In the genomic region with DNA sequence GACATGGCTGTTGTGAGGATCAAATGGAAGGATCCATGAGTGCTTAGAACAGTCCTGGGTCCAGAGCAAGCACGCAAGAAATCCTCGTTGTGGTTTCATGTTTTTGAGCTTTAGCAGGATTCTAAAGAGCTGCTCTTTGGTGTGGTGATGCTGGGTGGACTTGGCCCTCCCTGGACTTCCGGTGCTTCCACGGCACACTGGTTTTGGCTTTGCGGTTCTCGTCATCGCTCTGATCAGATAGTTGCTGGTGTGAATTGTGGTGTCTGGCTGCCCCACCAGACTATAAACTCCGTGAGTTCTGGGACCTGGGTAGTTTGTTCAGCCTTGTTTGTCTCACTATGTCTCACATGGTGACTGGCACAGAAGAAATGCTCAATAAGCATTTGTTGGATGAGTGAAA, we compare ENCODE assay signal across 27 cellular contexts. TPM values are rescaled to one million over a fixed set of nuclear protein-coding genes. Genes with fewer than 3 reads are reported as not detected.
A peak's percentile ranks its signal among the peaks of the same experiment; 100 is the strongest.
DNase-seq lines count a peak whose midpoint lies in the region; ATAC-seq and FAIRE-seq lines count a peak whose summit lies in the region.
"Had no signal": no experiment of that assay in that cellular context is flagged by ENCODE, and none has a peak within 500 bp of the region (broad histone marks: within the 10 kb centered on the region; RNA-seq: fewer than 3 reads in every experiment).

No MANE protein-coding gene starts in this region.

- peak overlapping the region; percentile 16 to 30 for H3K9ac ChIP-seq in duodenal mucosa (ENCODE audit: low read depth in 1 of 2, low read length in 2 of 2)

- ATAC-seq in HG02798 (IDR thresholded peaks at IDR 0.05; ENCODE audit: poor library complexity, unreplicated experiment), result no peak
- ATAC-seq: GM12878 had no signal

- H3K27ac ChIP-seq in duodenal mucosa (ENCODE audit: low read depth, low read length) (no peak overlapping the region), small intestine (ENCODE audit: low read depth in 1 of 2, low read length in 1 of 2) (no peak overlapping the region)
- H3K27ac ChIP-seq: PC-9, RWPE1 had no signal

- H3K9me3 ChIP-seq in duodenal mucosa (ENCODE audit: control insufficient read depth in 1 of 2, low read length in 2 of 2) (no peaks in the 10 kb centered on the region), small intestine (ENCODE audit: control insufficient read depth, low read depth) (no peaks in the 10 kb centered on the region)
- H3K9me3 ChIP-seq: HAP-1 had no signal

- H3K4me3 ChIP-seq in duodenal mucosa (ENCODE audit: low read depth in 1 of 2, low read length in 2 of 2) (peak overlapping the region; percentile 42 to 55), small intestine (ENCODE audit: low read depth in 1 of 2, low read length in 2 of 2) (peak overlapping the region in 1 of 2 donors; percentile 20)
- H3K4me3 ChIP-seq: GM12878, HAP-1, PC-9 had no signal

- H3K27me3 ChIP-seq in duodenal mucosa (ENCODE audit: control insufficient read depth in 1 of 2, insufficient read depth in 2 of 2, low read length in 2 of 2) (no peaks in the 10 kb centered on the region), small intestine (ENCODE audit: control insufficient read depth in 2 of 2, insufficient read depth in 2 of 2, low read length in 2 of 2) (no peaks in the 10 kb centered on the region)

- DNase-seq in HK-2 (ENCODE audit: unreplicated experiment), result peak; percentile 5
- peak; percentile 7 for DNase-seq in RPMI7951 (ENCODE audit: low read depth)
- peak; percentile 60 for DNase-seq in small intestine
- no peak for DNase-seq in anterior cingulate cortex (lab: John Stamatoyannopoulos, UW)
- no peak for DNase-seq in activated naive CD4-positive, alpha-beta T cell (lab: John Stamatoyannopoulos, UW)
- DNase-seq: C1 segment of cervical spinal cord; CD4-positive, alpha-beta memory T cell; COR-L47; GOT3; Kasumi-1; NCI-H1092 treated with DMSO at 0.1 percent for 48 hours; NCI-H1436; NCI-H187; NCI-H2107; NCI-H524; NCI-H748 treated with DMSO at 0.1 percent for 48 hours; PC-9; SHP77 had no signal

- H3K36me3 ChIP-seq in duodenal mucosa (ENCODE audit: control insufficient read depth in 1 of 2, insufficient read depth in 2 of 2, low read length in 2 of 2) (peaks cover 3 to 4% of the 10 kb centered on the region in 2 donors), small intestine (ENCODE audit: control insufficient read depth in 2 of 2, insufficient read depth in 2 of 2, low read length in 2 of 2) (no peaks in the 10 kb centered on the region)
- H3K36me3 ChIP-seq: HAP-1 had no signal

- peaks cover 28 to 37% of the 10 kb centered on the region in 2 donors for H3K4me1 ChIP-seq in duodenal mucosa (ENCODE audit: control insufficient read depth in 1 of 2, insufficient read depth in 2 of 2, low read length in 2 of 2)
- H3K4me1 ChIP-seq in small intestine (ENCODE audit: control insufficient read depth in 2 of 2, insufficient read depth in 1 of 2, low read depth in 1 of 2, low read length in 1 of 2), result peaks cover 0 to 7% of the 10 kb centered on the region in 2 donors
- H3K4me1 ChIP-seq: HAP-1 had no signal

- FAIRE-seq in small intestine (lab: Jason Lieb, UNC), result no peak
- FAIRE-seq: G401.6, GM12878 had no signal

- 16 to 63% (median 33%) methylated on average over 8 of the region's 8 CpGs for WGBS in small intestine, 3 donors

RNA-seq across cellular contexts. Expression of gene HNF4A, which starts 3.3 kb away (rescaled TPM):
- total RNA-seq in RPMI7951 (2014; rRNA removed; shearing (Covaris generic)), result not detected in 2 replicates
- polyA plus RNA-seq in small intestine, result 100 to 1,000 TPM in 1 of 3 donors, 10 to 100 TPM in 2; 56.7 to 124 (median 98.6) TPM
- total RNA-seq: A673; CD4-positive, alpha-beta memory T cell; M059J had no signal
- polyA plus RNA-seq: CD4-positive, alpha-beta memory T cell; GM12878 had no signal

RNA-seq across cellular contexts. Expression of gene R3HDML, which starts 21.9 kb away (rescaled TPM):
- not detected in 2 replicates for total RNA-seq in RPMI7951 (2014; rRNA removed; shearing (Covaris generic))
- polyA plus RNA-seq in small intestine, result not detected
- total RNA-seq: A673; CD4-positive, alpha-beta memory T cell; GM12878; M059J; PC-9; SK-MEL-5 had no signal
- polyA plus RNA-seq: CD4-positive, alpha-beta memory T cell; GM12878 had no signal

RNA-seq across cellular contexts. Expression of gene FITM2, which starts 47.8 kb away (rescaled TPM):
- total RNA-seq in RPMI7951 (2014; rRNA removed; shearing (Covaris generic)), result 9.1 and 14.1 TPM in 2 replicates
- polyA plus RNA-seq in small intestine, result 1 to 10 TPM; 2.0 to 6.3 (median 2.7) TPM

Comparison
In these comparisons a context has a peak if more than half of its experiments do, and no peak if none do; other contexts are left out.
1. DNase-seq: peak in HK-2 (single experiment), RPMI7951 (single experiment) and small intestine (single experiment); none in anterior cingulate cortex (0 of 58) and activated naive CD4-positive, alpha-beta T cell (0 of 4).